In the genomic region with DNA sequence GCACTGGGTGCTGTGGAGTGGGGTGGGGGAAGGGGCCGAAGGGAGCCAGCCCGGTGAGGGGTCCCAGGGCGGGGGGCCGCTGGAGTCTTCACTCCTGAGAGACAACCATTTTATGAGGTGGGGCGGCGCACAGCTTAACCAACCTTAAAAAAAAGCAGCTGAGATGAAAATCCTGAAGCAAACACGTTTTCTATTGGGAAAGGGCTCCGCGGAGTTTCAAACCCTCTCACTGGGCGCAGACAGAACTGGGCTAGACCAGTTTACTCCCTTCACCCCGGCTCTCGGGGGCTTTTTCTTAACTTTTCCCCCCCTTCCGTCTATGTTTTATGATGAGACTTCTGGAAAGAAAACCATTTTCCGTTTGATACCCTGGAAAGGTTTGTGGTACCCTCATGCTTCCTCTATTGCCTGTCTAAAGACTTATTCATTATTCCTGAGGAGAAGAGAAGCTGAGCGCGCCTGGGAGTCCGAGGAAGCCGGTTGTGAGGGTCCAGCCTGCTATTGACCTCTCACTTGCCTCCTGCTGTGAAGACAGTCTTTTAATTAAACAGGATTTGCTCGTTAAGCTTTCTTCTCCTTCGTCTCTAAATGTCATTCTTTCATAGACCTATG, we compare ENCODE assay signal across 8 cellular contexts. TPM values are rescaled to one million over a fixed set of nuclear protein-coding genes. Genes with fewer than 3 reads are reported as not detected.
DNase-seq lines count a peak whose midpoint lies in the region; ATAC-seq and TF ChIP-seq lines count a peak whose summit lies in the region.

No MANE protein-coding gene starts in this region.

- peaks cover 6% of the 10 kb centered on the region for H3K4me1 ChIP-seq in mesodermal cell (ENCODE audit: control insufficient read depth, insufficient read depth, low read length, poor library complexity, severe bottlenecking)

- H3K27ac ChIP-seq in coronary artery, result peak overlapping the region; percentile 89 to 96
- peak overlapping the region; percentile 82 for H3K27ac ChIP-seq in mesodermal cell (ENCODE audit: low read depth, low read length, severe bottlenecking)

- H3K9me3 ChIP-seq in mesodermal cell (ENCODE audit: control insufficient read depth, low read length), result no peaks in the 10 kb centered on the region

- ATAC-seq in GM18907 (IDR thresholded peaks at IDR 0.05; ENCODE audit: unreplicated experiment), result no peak

- DNase-seq in DMS 273 (lab: John Stamatoyannopoulos, UW; ENCODE audit: unreplicated experiment) (peak; percentile 82), DMS 273 treated with DMSO at 0.1 percent for 48 hours (lab: John Stamatoyannopoulos, UW) (no peak), NCI-H526 (lab: John Stamatoyannopoulos, UW) (peak; percentile 72 to 91), coronary artery (ENCODE audit: low spot score) (no peak), NCI-H2196 (lab: John Stamatoyannopoulos, UW; ENCODE audit: unreplicated experiment) (no peak)
- DNase-seq in NK-92 treated with Interleukin-12 subunit alpha and Interleukin-12 subunit beta, amount 100 ng/mL, for 24 hours (lab: John Stamatoyannopoulos, UW), result no peak

- no peak for TF ChIP-seq CTCF in coronary artery (IDR thresholded peaks at IDR 0.05)

- 0% methylated on average over 3 to 14 of the region's 20 CpGs for WGBS in mesodermal cell (ENCODE audit: insufficient coverage in 2 of 2), 2 experiments

- H3K4me3 ChIP-seq in coronary artery (peak overlapping the region; percentile 93), mesodermal cell (ENCODE audit: extremely low read depth, insufficient read depth, low read length, poor library complexity, severe bottlenecking) (peak overlapping the region; percentile 82)

- H3K36me3 ChIP-seq in mesodermal cell (ENCODE audit: control insufficient read depth, insufficient read depth, low read length), result no peaks in the 10 kb centered on the region

RNA-seq across cellular contexts. Expression of a gene that starts 0.5 kb away (rescaled TPM):
- polyA plus RNA-seq in mesodermal cell (2013, experiment 1 of 2), result 20.6 TPM
- 23.4 TPM for polyA plus RNA-seq in mesodermal cell (2013, experiment 2 of 2)

RNA-seq across cellular contexts. Expression of a gene that starts 10.9 kb away (rescaled TPM):
- 0.59 TPM for polyA plus RNA-seq in mesodermal cell (2013, experiment 1 of 2)
- not detected for polyA plus RNA-seq in mesodermal cell (2013, experiment 2 of 2)

Comparison
In these comparisons a context has a peak if more than half of its experiments do, and no peak if none do; other contexts are left out.
1. DNase-seq: peak in DMS 273 (single experiment) and NCI-H526 (2 of 2); none in DMS 273 treated with DMSO at 0.1 percent for 48 hours (single experiment), coronary artery (single experiment), NCI-H2196 (single experiment) and NK-92 treated with Interleukin-12 subunit alpha and Interleukin-12 subunit beta, amount 100 ng/mL, for 24 hours (single experiment).